22 cellular contexts compared by ENCODE assay signal in the genomic region with DNA sequence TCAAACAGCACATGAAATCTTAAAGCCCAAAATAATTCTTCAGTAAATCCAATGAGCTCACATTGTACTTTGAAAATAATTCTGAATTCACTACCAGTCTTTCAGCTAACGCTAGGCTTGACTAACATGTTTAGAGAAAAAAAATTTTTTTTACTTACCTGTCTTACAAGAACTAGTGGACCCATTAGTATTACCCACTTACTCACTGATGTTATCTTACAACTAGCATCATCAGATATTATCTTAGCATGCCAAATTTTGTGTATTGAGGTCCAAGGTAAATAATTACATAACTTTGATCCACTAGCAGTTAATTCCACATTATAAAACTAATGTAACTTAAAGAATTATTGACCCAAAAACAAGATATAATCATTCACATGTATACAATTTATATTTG.
"Had no signal": no experiment of that assay in that cellular context is flagged by ENCODE, and none has a peak within 500 bp of the region (broad histone marks: within the 10 kb centered on the region; RNA-seq: fewer than 3 reads in every experiment).

No MANE protein-coding gene starts in this region.

- H3K9me3 ChIP-seq: MG63, SJCRH30 had no signal

- H3K27ac ChIP-seq: PC-9, Peyer's patch, SJCRH30 had no signal

- H3K36me3 ChIP-seq: MG63, Peyer's patch, SJCRH30 had no signal

- H2AFZ ChIP-seq: PC-9 had no signal

- H3K4me1 ChIP-seq: Peyer's patch, SJCRH30 had no signal

- H3K27me3 ChIP-seq: MG63, Peyer's patch, SJCRH30 had no signal

- H3K4me2 ChIP-seq: PC-9 had no signal

- ATAC-seq: Right ventricle myocardium inferior, SK-N-SH treated with all-trans-retinoic acid at 6 μM for 48 hours had no signal

- DNase-seq: IMR-90, Karpas-422, KG1, MG63, NCI-H1092, NCI-H1105 treated with DMSO at 0.1 percent for 48 hours, NCI-H1417 treated with DMSO at 0.1 percent for 48 hours, NCI-H146, NCI-H1694 treated with DMSO at 0.1 percent for 48 hours, NCI-H1930, NCI-H2081, NCI-H2107, NCI-H226, NCI-H446, NCI-H510A, NCI-H524 treated with DMSO at 0.1 percent for 48 hours, Peyer's patch, SHP77 treated with DMSO at 0.1 percent for 48 hours, SJCRH30 had no signal

- H3K4me3 ChIP-seq: MG63, PC-9, Peyer's patch, SJCRH30 had no signal
